Comparison of ENCODE assay signal across 17 cellular contexts in the genomic region with DNA sequence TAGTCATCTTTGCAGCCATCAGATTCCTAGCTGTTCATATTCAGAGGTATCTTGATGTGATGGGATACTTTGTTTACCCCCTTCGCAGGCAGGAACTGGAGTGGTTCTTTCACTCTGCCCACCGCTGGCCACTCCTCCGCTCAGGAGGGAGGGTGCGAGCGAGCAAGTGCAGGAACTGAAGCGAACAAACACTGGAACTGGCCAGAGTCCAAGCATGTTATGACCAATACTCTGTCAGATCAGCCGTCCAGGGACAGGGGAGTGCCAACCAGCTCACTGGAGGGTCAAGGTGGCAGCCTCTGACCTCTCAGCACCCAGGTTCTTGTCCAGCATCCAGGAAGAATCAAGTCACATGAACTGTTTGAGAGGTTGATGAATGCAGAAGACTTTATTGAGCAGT. TPM values are rescaled to one million over a fixed set of nuclear protein-coding genes. Genes with fewer than 3 reads are reported as not detected.
DNase-seq lines count a peak whose midpoint lies in the region; ATAC-seq and TF ChIP-seq lines count a peak whose summit lies in the region.
"Had no signal": no experiment of that assay in that cellular context is flagged by ENCODE, and none has a peak within 500 bp of the region (broad histone marks: within the 10 kb centered on the region; RNA-seq: fewer than 3 reads in every experiment).

No MANE protein-coding gene starts in this region.

- H2AK5ac ChIP-seq in neuronal stem cell (ENCODE audit: low read depth, low read length), result no peak overlapping the region

- no peaks in the 10 kb centered on the region for H3K27me3 ChIP-seq in GM23338 (ENCODE audit: insufficient read depth)
- no peaks in the 10 kb centered on the region for H3K27me3 ChIP-seq in neuronal stem cell (ENCODE audit: control insufficient read depth in 3 of 3, insufficient read depth in 3 of 3, low read depth in 1 of 3, low read length in 3 of 3)
- H3K27me3 ChIP-seq: gastrocnemius medialis had no signal

- TF ChIP-seq CTCF in GM23338 (conservative IDR thresholded peaks at IDR 0.05; ENCODE audit: low read depth in 2 of 2) (no peak), epithelial cell of esophagus (IDR thresholded peaks at IDR 0.05; ENCODE audit: insufficient read depth, low read depth, low read length, missing control alignments) (no peak)

- DNase-seq in GM23338 (ENCODE audit: low spot score) (no peak), NCI-H2227 treated with DMSO at 0.1 percent for 48 hours (lab: John Stamatoyannopoulos, UW) (peak; percentile 15), epithelial cell of esophagus (ENCODE audit: low read depth) (peak; percentile 41), neuronal stem cell (ENCODE audit: low spot score) (no peak)
- no peak for DNase-seq in stimulated activated effector memory CD8-positive, alpha-beta T cell treated with anti-CD3 and anti-CD28 coated beads, Interleukin-12 subunit alpha, Interleukin-12 subunit beta, amount 100 ng/mL, for 72 hours (ENCODE audit: low spot score in 2 of 2)
- DNase-seq: activated naive CD8-positive, alpha-beta T cell treated with anti-CD3 and anti-CD28 coated beads for 36 hours; activated T-cell treated with anti-CD3 and anti-CD28 coated beads for 4 hours; AML-193; DMS 273 treated with DMSO at 0.1 percent for 48 hours; gastrocnemius medialis; midbrain; NCI-H1694; NCI-H69 had no signal

- no peak overlapping the region for H3K14ac ChIP-seq in neuronal stem cell (ENCODE audit: low read length)

- H3K36me3 ChIP-seq in GM23338 (ENCODE audit: insufficient read depth), result no peaks in the 10 kb centered on the region
- H3K36me3 ChIP-seq in neuronal stem cell (replicated peaks in 1 of 2; ENCODE audit: control insufficient read depth in 2 of 2, insufficient read depth in 2 of 2, low read length in 2 of 2), result no peaks in the 10 kb centered on the region
- H3K36me3 ChIP-seq: gastrocnemius medialis had no signal

- no peak overlapping the region for H3K18ac ChIP-seq in neuronal stem cell (ENCODE audit: low read length)

- no peaks in the 10 kb centered on the region for H3K9me3 ChIP-seq in neuronal stem cell (replicated peaks in 1 of 2; ENCODE audit: control insufficient read depth in 2 of 2, insufficient read depth in 1 of 2, low read depth in 1 of 2, low read length in 2 of 2)
- H3K9me3 ChIP-seq: gastrocnemius medialis had no signal

- H3K9ac ChIP-seq in neuronal stem cell (ENCODE audit: low read depth, low read length, poor library complexity), result no peak overlapping the region

- no peaks in the 10 kb centered on the region for H4K20me1 ChIP-seq in GM23338 (replicated peaks; ENCODE audit: insufficient read depth)

- no peaks in the 10 kb centered on the region for H3K4me1 ChIP-seq in GM23338 (ENCODE audit: insufficient read depth)
- peaks cover 0 to 3% of the 10 kb centered on the region in 2 donors for H3K4me1 ChIP-seq in neuronal stem cell (ENCODE audit: control insufficient read depth in 2 of 2, insufficient read depth in 1 of 2, low read depth in 1 of 2, low read length in 2 of 2)
- H3K4me1 ChIP-seq: gastrocnemius medialis had no signal

- H3K4me1 Mint-ChIP-seq in GM23338, result no peaks in the 10 kb centered on the region
- no peaks in the 10 kb centered on the region for H3K4me1 Mint-ChIP-seq in stimulated activated effector memory CD8-positive, alpha-beta T cell treated with anti-CD3 and anti-CD28 coated beads, Interleukin-12 subunit alpha, Interleukin-12 subunit beta, amount 100 ng/mL, for 72 hours
- H3K4me1 Mint-ChIP-seq: activated naive CD8-positive, alpha-beta T cell treated with anti-CD3 and anti-CD28 coated beads for 36 hours had no signal

- H3K4me3 ChIP-seq in GM23338, result no peak overlapping the region
- no peak overlapping the region for H3K4me3 ChIP-seq in epithelial cell of esophagus (ENCODE audit: low read length)
- H3K4me3 ChIP-seq in neuronal stem cell (ENCODE audit: low read length in 2 of 2), result peak overlapping the region in 1 of 2 donors; percentile 32
- H3K4me3 ChIP-seq: gastrocnemius medialis had no signal

- H2BK5ac ChIP-seq in neuronal stem cell (ENCODE audit: low read length), result no peak overlapping the region

- WGBS in neuronal stem cell (ENCODE audit: extremely low coverage in 2 of 2, insufficient read length in 2 of 2, insufficient replicate concordance in 1 of 2), 2 donors, result no CpG with 5 or more reads among the region's 7 CpGs

- H3F3A ChIP-seq in GM23338 (replicated peaks; ENCODE audit: low read depth), result no peaks in the 10 kb centered on the region

- H2BK120ac ChIP-seq in neuronal stem cell (ENCODE audit: low read depth, low read length), result no peak overlapping the region

- H3K9me2 ChIP-seq in GM23338 (ENCODE audit: insufficient read depth), result no peaks in the 10 kb centered on the region

- H3K4me2 ChIP-seq in GM23338 (no peak overlapping the region), neuronal stem cell (ENCODE audit: insufficient read depth, low read length, poor library complexity, severe bottlenecking) (no peak overlapping the region)

- no peak overlapping the region for H2BK12ac ChIP-seq in neuronal stem cell (ENCODE audit: low read length)

- H3K79me2 ChIP-seq in GM23338 (replicated peaks; ENCODE audit: insufficient read depth), result no peaks in the 10 kb centered on the region

- no peaks in the 10 kb centered on the region for H3K79me1 ChIP-seq in neuronal stem cell (ENCODE audit: low read depth, low read length)

- no peak overlapping the region for H2BK15ac ChIP-seq in neuronal stem cell (ENCODE audit: low read length)

- H3K9me3 Mint-ChIP-seq in GM23338, result no peaks in the 10 kb centered on the region
- H3K9me3 Mint-ChIP-seq in stimulated activated effector memory CD8-positive, alpha-beta T cell treated with anti-CD3 and anti-CD28 coated beads, Interleukin-12 subunit alpha, Interleukin-12 subunit beta, amount 100 ng/mL, for 72 hours, result no peaks in the 10 kb centered on the region
- H3K9me3 Mint-ChIP-seq: activated naive CD8-positive, alpha-beta T cell treated with anti-CD3 and anti-CD28 coated beads for 36 hours had no signal

- no peak overlapping the region for H3K27ac Mint-ChIP-seq in GM23338
- H3K27ac Mint-ChIP-seq in stimulated activated effector memory CD8-positive, alpha-beta T cell treated with anti-CD3 and anti-CD28 coated beads, Interleukin-12 subunit alpha, Interleukin-12 subunit beta, amount 100 ng/mL, for 72 hours, result no peak overlapping the region
- H3K27ac Mint-ChIP-seq: activated naive CD8-positive, alpha-beta T cell treated with anti-CD3 and anti-CD28 coated beads for 36 hours had no signal

- no peaks in the 10 kb centered on the region for H3K27me3 Mint-ChIP-seq in GM23338 (ENCODE audit: insufficient read depth, low read depth, poor library complexity)
- H3K27me3 Mint-ChIP-seq: activated naive CD8-positive, alpha-beta T cell treated with anti-CD3 and anti-CD28 coated beads for 36 hours had no signal

- H4K8ac ChIP-seq in neuronal stem cell (ENCODE audit: low read depth, low read length), result no peak overlapping the region

- H2AFZ ChIP-seq in GM23338 (peak overlapping the region; percentile 72; the same call in 1 of the 2 replicates), neuronal stem cell (ENCODE audit: low read length) (peak overlapping the region; percentile 26)

- H3K23ac ChIP-seq in neuronal stem cell (ENCODE audit: low read depth, low read length, poor library complexity), result no peak overlapping the region

- H3K36me3 Mint-ChIP-seq in GM23338 (ENCODE audit: low read depth), result no peaks in the 10 kb centered on the region
- H3K36me3 Mint-ChIP-seq in stimulated activated effector memory CD8-positive, alpha-beta T cell treated with anti-CD3 and anti-CD28 coated beads, Interleukin-12 subunit alpha, Interleukin-12 subunit beta, amount 100 ng/mL, for 72 hours, result no peaks in the 10 kb centered on the region
- H3K36me3 Mint-ChIP-seq: activated naive CD8-positive, alpha-beta T cell treated with anti-CD3 and anti-CD28 coated beads for 36 hours had no signal

- H3K4me3 Mint-ChIP-seq in GM23338, result no peak overlapping the region
- H3K4me3 Mint-ChIP-seq in stimulated activated effector memory CD8-positive, alpha-beta T cell treated with anti-CD3 and anti-CD28 coated beads, Interleukin-12 subunit alpha, Interleukin-12 subunit beta, amount 100 ng/mL, for 72 hours, result no peak overlapping the region
- H3K4me3 Mint-ChIP-seq: activated naive CD8-positive, alpha-beta T cell treated with anti-CD3 and anti-CD28 coated beads for 36 hours had no signal

- H3K27ac ChIP-seq in GM23338 (ENCODE audit: low read depth), result no peak overlapping the region
- no peak overlapping the region for H3K27ac ChIP-seq in neuronal stem cell (replicated peaks; ENCODE audit: low read length)
- H3K27ac ChIP-seq: gastrocnemius medialis, RWPE1 had no signal

- no peak overlapping the region for H3K4ac ChIP-seq in neuronal stem cell (ENCODE audit: low read length)

- ATAC-seq in GM23338 (no peak; the same call in 2 of the 3 replicates), GM18517 (IDR thresholded peaks at IDR 0.05; ENCODE audit: unreplicated experiment) (no peak), HG02885 (IDR thresholded peaks at IDR 0.05; ENCODE audit: poor library complexity, unreplicated experiment) (no peak), GM19397 (IDR thresholded peaks at IDR 0.05; ENCODE audit: unreplicated experiment) (no peak)
- no peak for ATAC-seq in stimulated activated effector memory CD8-positive, alpha-beta T cell treated with anti-CD3 and anti-CD28 coated beads, Interleukin-12 subunit alpha, Interleukin-12 subunit beta, amount 100 ng/mL, for 72 hours
- ATAC-seq: gastrocnemius medialis had no signal

- H4K91ac ChIP-seq in neuronal stem cell (ENCODE audit: low read depth, low read length, poor library complexity), result no peak overlapping the region

TF ChIP-seq in GM23338, 12 proteins besides CTCF, POLR2A, EP300 and RAD21 (continues in another document):
- no peak for TF ChIP-seq CREB1 (CRISPR knock-in tag; IDR thresholded peaks at IDR 0.05; ENCODE audit: low read depth)
- no peak for TF ChIP-seq EZH2 (IDR thresholded peaks at IDR 0.05; ENCODE audit: low read depth, unreplicated experiment)

RNA-seq across cellular contexts. Expression of a gene that starts 18.0 kb away (rescaled TPM):
- 35.7 and 54.3 TPM in 2 replicates for total RNA-seq in GM23338 (2014; rRNA removed; shearing (Covaris generic))
- polyA plus RNA-seq in GM23338 (2016; fragmentation: Nextera tagmentation; extraction: Ambion mirVana), result 13.2 and 13.5 TPM in 2 replicates
- polyA plus RNA-seq in neuronal stem cell (2013, experiment 1 of 2), result 20.2 TPM
- polyA plus RNA-seq in neuronal stem cell (2013, experiment 2 of 2), result 20.9 TPM

RNA-seq across cellular contexts. Expression of a gene that starts 48.6 kb away (rescaled TPM):
- 470 and 498 TPM in 2 replicates for total RNA-seq in GM23338 (2014; rRNA removed; shearing (Covaris generic))
- polyA plus RNA-seq in GM23338 (2016; fragmentation: Nextera tagmentation; extraction: Ambion mirVana), result 223 and 250 TPM in 2 replicates
- 532 TPM for polyA plus RNA-seq in neuronal stem cell (2013, experiment 1 of 2)
- polyA plus RNA-seq in neuronal stem cell (2013, experiment 2 of 2), result 561 TPM

Comparison
In these comparisons a context has a peak if more than half of its experiments do, and no peak if none do; other contexts are left out.
1. DNase-seq: peak in NCI-H2227 treated with DMSO at 0.1 percent for 48 hours (single experiment) and epithelial cell of esophagus (single experiment); none in GM23338 (single experiment), neuronal stem cell (single experiment) and stimulated activated effector memory CD8-positive, alpha-beta T cell treated with anti-CD3 and anti-CD28 coated beads, Interleukin-12 subunit alpha, Interleukin-12 subunit beta, amount 100 ng/mL, for 72 hours (0 of 2).